In genomic region chr12:118065380-118065779, GRCh38 we compare ENCODE assay signal across 16 cellular contexts. TPM values are rescaled to one million over a fixed set of nuclear protein-coding genes. Genes with fewer than 3 reads are reported as not detected.
DNase-seq lines count a peak whose midpoint lies in the region; ATAC-seq and TF ChIP-seq lines count a peak whose summit lies in the region.
"Had no signal": no experiment of that assay in that cellular context is flagged by ENCODE, and none has a peak within 500 bp of the region (broad histone marks: within the 10 kb centered on the region; RNA-seq: fewer than 3 reads in every experiment).

No MANE protein-coding gene starts in this region.

- no peaks in the 10 kb centered on the region for H3K9me3 ChIP-seq in neural progenitor cell (ENCODE audit: low read depth)
- no peaks in the 10 kb centered on the region for H3K9me3 ChIP-seq in stomach
- H3K9me3 ChIP-seq: Caco-2, heart left ventricle, right atrium auricular region had no signal

- no peak for TF ChIP-seq EP300 in stomach (IDR thresholded peaks at IDR 0.05)

- no peak for ATAC-seq in Right ventricle myocardium inferior
- ATAC-seq: heart left ventricle had no signal

- no peaks in the 10 kb centered on the region for H3K36me3 Mint-ChIP-seq in T-helper 2 cell treated with Interferon-gamma antibody and Interleukin-4, amounts not matched to agents 5 μg/mL and 100 μg/mL, for 36 hours (ENCODE audit: low read depth)
- peaks cover 6% of the 10 kb centered on the region for H3K36me3 Mint-ChIP-seq in neural progenitor cell
- H3K36me3 Mint-ChIP-seq: brain had no signal

- in situ Hi-C loops in GM13976 (cut with MboI; ENCODE audit: low sequenced_read_pairs, unreplicated experiment): no loop called here

- H2AFZ ChIP-seq in neural progenitor cell (replicated peaks): no peak overlapping the region

- TF ChIP-seq POLR2A in stomach (IDR thresholded peaks at IDR 0.05): no peak

- H3K27ac ChIP-seq in VCaP: peak overlapping the region; percentile 99; the same call in 1 of the 2 replicates
- H3K27ac ChIP-seq in neural progenitor cell: no peak overlapping the region
- peak overlapping the region in 2 of 5 donors; percentile 43 to 97 for H3K27ac ChIP-seq in stomach
- H3K27ac ChIP-seq: right atrium auricular region had no signal

- H3K4me3 ChIP-seq in neural progenitor cell (no peak overlapping the region), stomach (no peak overlapping the region)
- H3K4me3 ChIP-seq: right atrium auricular region had no signal

- no peaks in the 10 kb centered on the region for H3K9me3 Mint-ChIP-seq in T-helper 2 cell treated with Interferon-gamma antibody and Interleukin-4, amounts not matched to agents 5 μg/mL and 100 μg/mL, for 36 hours
- no peaks in the 10 kb centered on the region for H3K9me3 Mint-ChIP-seq in neural progenitor cell
- H3K9me3 Mint-ChIP-seq: brain had no signal

- no peak for TF ChIP-seq CTCF in VCaP (conservative IDR thresholded peaks at IDR 0.05)
- TF ChIP-seq CTCF in neural progenitor cell (IDR thresholded peaks at IDR 0.05): no peak
- no peak for TF ChIP-seq CTCF in stomach (IDR thresholded peaks at IDR 0.05)
- TF ChIP-seq CTCF in GM13976 (IDR thresholded peaks at IDR 0.05; ENCODE audit: borderline replicate concordance, control extremely low read depth, extremely low read depth, insufficient read depth, missing control alignments): no peak

- intact Hi-C loops in stomach (cut with DNase I; ENCODE audit: low total_unique reads) (no loop called here), Right ventricle myocardium inferior (cut with DNase I) (no loop called here)

- H3K27me3 ChIP-seq in neural progenitor cell (no peaks in the 10 kb centered on the region), stomach (no peaks in the 10 kb centered on the region)
- H3K27me3 ChIP-seq: dorsolateral prefrontal cortex, heart left ventricle, right atrium auricular region had no signal

- peaks cover 46% of the 10 kb centered on the region for H3K4me1 Mint-ChIP-seq in T-helper 2 cell treated with Interferon-gamma antibody and Interleukin-4, amounts not matched to agents 5 μg/mL and 100 μg/mL, for 36 hours (ENCODE audit: low read depth)
- H3K4me1 Mint-ChIP-seq in neural progenitor cell: peaks cover 17% of the 10 kb centered on the region

- H3K27me3 Mint-ChIP-seq in T-helper 2 cell treated with Interferon-gamma antibody and Interleukin-4, amounts not matched to agents 5 μg/mL and 100 μg/mL, for 36 hours (ENCODE audit: low read depth): no peaks in the 10 kb centered on the region
- peaks cover 3% of the 10 kb centered on the region for H3K27me3 Mint-ChIP-seq in neural progenitor cell (ENCODE audit: insufficient read depth, low read depth)

- no peak overlapping the region for H3K4me2 ChIP-seq in neural progenitor cell

- H3K79me2 ChIP-seq in neural progenitor cell (ENCODE audit: low read depth): peaks cover 29% of the 10 kb centered on the region

- 69 to 84% (median 76%) methylated on average over 1 of the region's 1 CpG for WGBS in stomach, 5 donors

- H3K36me3 ChIP-seq in neural progenitor cell: no peaks in the 10 kb centered on the region
- peaks cover 0 to 9% (median 6%) of the 10 kb centered on the region in 4 donors for H3K36me3 ChIP-seq in stomach
- H3K36me3 ChIP-seq: right atrium auricular region had no signal

- H3K27ac Mint-ChIP-seq in T-helper 2 cell treated with Interferon-gamma antibody and Interleukin-4, amounts not matched to agents 5 μg/mL and 100 μg/mL, for 36 hours: peak overlapping the region; percentile 38
- H3K27ac Mint-ChIP-seq in neural progenitor cell: peak overlapping the region; percentile 74

- peaks cover 2% of the 10 kb centered on the region for H4K20me1 ChIP-seq in neural progenitor cell (ENCODE audit: low read depth)

- no peak for DNase-seq in T-helper 2 cell treated with Interferon-gamma antibody and Interleukin-4, amounts not matched to agents 5 μg/mL and 100 μg/mL, for 36 hours (ENCODE audit: low spot score)
- DNase-seq in T-helper 2 cell (no peak), GF-D8 (lab: John Stamatoyannopoulos, UW) (peak; percentile 64), neural progenitor cell (ENCODE audit: low spot score) (no peak), stomach (no peak), GM13976 (ENCODE audit: low spot score) (no peak), Right ventricle myocardium inferior (ENCODE audit: missing footprints) (no peak)
- DNase-seq: Caco-2, dorsolateral prefrontal cortex, heart left ventricle, islet precursor cell, NCI-H1436 treated with DMSO at 0.1 percent for 48 hours, NCI-H2227 treated with DMSO at 0.1 percent for 48 hours had no signal

- no peak overlapping the region for H3K9ac ChIP-seq in neural progenitor cell

- H3K4me1 ChIP-seq in neural progenitor cell (peaks cover 17% of the 10 kb centered on the region), stomach (peaks cover 12 to 39% (median 22%) of the 10 kb centered on the region in 4 donors)

- H3F3A ChIP-seq in neural progenitor cell (ENCODE audit: low read depth): peaks cover 44% of the 10 kb centered on the region

- H3K4me3 Mint-ChIP-seq in T-helper 2 cell treated with Interferon-gamma antibody and Interleukin-4, amounts not matched to agents 5 μg/mL and 100 μg/mL, for 36 hours: peak overlapping the region; percentile 99
- no peak overlapping the region for H3K4me3 Mint-ChIP-seq in neural progenitor cell

RNA-seq across cellular contexts. Expression of gene WSB2, which starts 4.4 kb away (rescaled TPM):
- total RNA-seq in neural progenitor cell (ENCODE audit: low replicate concordance): 21.2 and 26.0 TPM in 2 replicates
- total RNA-seq in stomach: 100 to 1,000 TPM in 3 of 5 donors, 10 to 100 TPM in 2; 58.9 to 110 (median 101) TPM
- polyA plus RNA-seq in stomach: 10 to 100 TPM; 32.4 to 80.1 (median 79.7) TPM
- total RNA-seq in Right ventricle myocardium inferior: 97.3 TPM

RNA-seq across cellular contexts. Expression of gene VSIG10, which starts 38.4 kb away (rescaled TPM):
- total RNA-seq in neural progenitor cell (ENCODE audit: low replicate concordance) (22.6 and 57.9 TPM in 2 replicates), stomach (100 to 1,000 TPM in 2 of 5 donors, 10 to 100 TPM in 2, 1 to 10 TPM in 1; 9.3 to 300 (median 35.5) TPM), Right ventricle myocardium inferior (12.4 TPM)
- 10 to 100 TPM in 2 of 3 donors, 1 to 10 TPM in 1; 8.3 to 16.8 (median 13.0) TPM for polyA plus RNA-seq in stomach

RNA-seq across cellular contexts. Expression of gene RFC5, which starts 48.9 kb away (rescaled TPM):
- total RNA-seq in neural progenitor cell (ENCODE audit: low replicate concordance) (75.8 and 80.3 TPM in 2 replicates), stomach (100 to 1,000 TPM in 1 of 5 donors, 10 to 100 TPM in 2, 1 to 10 TPM in 1, not detected in 1; 1.3 to 238 (median 20.6) TPM), Right ventricle myocardium inferior (4.4 TPM)
- 10 to 100 TPM in 1 of 3 donors, 1 to 10 TPM in 2; 7.1 to 10.7 (median 9.0) TPM for polyA plus RNA-seq in stomach
